37 cellular contexts compared by ENCODE assay signal in the genomic region with DNA sequence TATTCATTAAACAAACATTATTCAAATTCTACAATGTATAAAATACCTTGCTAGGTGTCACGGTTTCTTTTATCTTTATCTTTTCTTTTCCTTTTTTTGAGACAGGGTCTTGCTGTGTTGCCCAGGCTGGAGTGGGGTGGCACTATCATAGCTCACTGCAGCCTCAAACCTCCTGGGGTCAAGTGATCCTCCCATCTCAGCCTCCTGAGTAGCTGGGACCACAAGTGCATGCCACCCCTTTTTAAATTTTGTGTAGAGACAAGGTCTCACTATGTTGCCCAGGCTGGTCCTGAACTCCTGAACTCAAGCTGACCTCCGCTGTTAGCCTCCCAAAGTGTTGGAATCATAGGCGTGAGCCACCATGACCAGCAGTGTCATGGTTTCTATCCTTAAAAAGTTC. TPM values are rescaled to one million over a fixed set of nuclear protein-coding genes. Genes with fewer than 3 reads are reported as not detected.
"Had no signal": no experiment of that assay in that cellular context is flagged by ENCODE, and none has a peak within 500 bp of the region (broad histone marks: within the 10 kb centered on the region; RNA-seq: fewer than 3 reads in every experiment).

No MANE protein-coding gene starts in this region.

- DNase-seq: activated CD4-positive, alpha-beta T cell treated with anti-CD3 and anti-CD28 coated beads for 1 hour; activated CD4-positive, alpha-beta T cell treated with anti-CD3 and anti-CD28 coated beads for 48 hours; activated CD4-positive, alpha-beta T cell treated with anti-CD3 and anti-CD28 coated beads, Interleukin-2, amount 50 U/mL, for 1 hour; activated CD4-positive, alpha-beta T cell treated with anti-CD3 and anti-CD28 coated beads, Interleukin-2, amount 50 U/mL, for 48 hours; activated CD8-positive, alpha-beta memory T cell treated with anti-CD3 and anti-CD28 coated beads for 24 hours; activated CD8-positive, alpha-beta T cell treated with anti-CD3 and anti-CD28 coated beads for 36 hours; activated effector memory CD4-positive, alpha-beta T cell treated with anti-CD3 and anti-CD28 coated beads, Interleukin-2, amount 50 U/mL, for 16 hours; activated naive CD4-positive, alpha-beta T cell treated with anti-CD3 and anti-CD28 coated beads for 36 hours; activated naive CD8-positive, alpha-beta T cell treated with anti-CD3 and anti-CD28 coated beads for 36 hours; activated naive CD8-positive, alpha-beta T cell treated with anti-CD3 and anti-CD28 coated beads, Interleukin-2, amount 50 U/mL, for 24 hours; activated T-cell treated with anti-CD3 and anti-CD28 coated beads, Interleukin-2, amount 50 U/mL, for 4 hours; central memory CD4-positive, alpha-beta T cell; cerebellar nuclear complex; colonic mucosa; effector CD8-positive, alpha-beta T cell; esophagus squamous epithelium; foreskin melanocyte; heart right ventricle; T-helper 1 cell; T-helper 17 cell had no signal

- H3K27ac Mint-ChIP-seq: activated CD8-positive, alpha-beta T cell treated with anti-CD3 and anti-CD28 coated beads for 36 hours; activated naive CD4-positive, alpha-beta T cell treated with anti-CD3 and anti-CD28 coated beads for 36 hours; activated naive CD4-positive, alpha-beta T cell treated with anti-CD3 and anti-CD28 coated beads, Interleukin-2, amount 50 U/mL, for 24 hours; activated naive CD8-positive, alpha-beta T cell treated with anti-CD3 and anti-CD28 coated beads for 36 hours; activated naive CD8-positive, alpha-beta T cell treated with anti-CD3 and anti-CD28 coated beads, Interleukin-2, amount 50 U/mL, for 24 hours; activated T-helper 1 cell treated with anti-CD3 and anti-CD28 coated beads, Interleukin-12 subunit alpha, Interleukin-12 subunit beta, Interleukin-2, Interleukin-4 antibody, amounts not matched to agents 30 ng/mL and 10 ng/mL and 1 ng/mL, durations not matched to agents 14 hours and 24 hours and 36 hours; activated T-helper 2 cell treated with anti-CD3 and anti-CD28 coated beads, Interferon-gamma antibody, Interleukin-2, Interleukin-4, amounts not matched to agents 10 μg/mL and 5 μg/mL and 100 μg/mL, durations not matched to agents 14 hours and 24 hours and 36 hours; T-helper 17 cell had no signal

- H3K4me3 Mint-ChIP-seq: activated CD8-positive, alpha-beta T cell treated with anti-CD3 and anti-CD28 coated beads for 36 hours; activated naive CD4-positive, alpha-beta T cell treated with anti-CD3 and anti-CD28 coated beads for 36 hours; activated naive CD4-positive, alpha-beta T cell treated with anti-CD3 and anti-CD28 coated beads, Interleukin-2, amount 50 U/mL, for 24 hours; activated naive CD8-positive, alpha-beta T cell treated with anti-CD3 and anti-CD28 coated beads for 36 hours; activated naive CD8-positive, alpha-beta T cell treated with anti-CD3 and anti-CD28 coated beads, Interleukin-2, amount 50 U/mL, for 24 hours; activated T-cell treated with anti-CD3 and anti-CD28 coated beads, Interleukin-2, amount 50 U/mL, for 4 hours; activated T-helper 1 cell treated with anti-CD3 and anti-CD28 coated beads, Interleukin-12 subunit alpha, Interleukin-12 subunit beta, Interleukin-2, Interleukin-4 antibody, amounts not matched to agents 30 ng/mL and 10 ng/mL and 1 ng/mL, durations not matched to agents 14 hours and 24 hours and 36 hours; brain; T-helper 17 cell had no signal

- ATAC-seq: activated CD8-positive, alpha-beta T cell treated with anti-CD3 and anti-CD28 coated beads for 36 hours; activated naive CD8-positive, alpha-beta T cell treated with anti-CD3 and anti-CD28 coated beads, Interleukin-2, amount 50 U/mL, for 24 hours; activated T-cell treated with anti-CD3 and anti-CD28 coated beads, Interleukin-2, amount 50 U/mL, for 4 hours; gastroesophageal sphincter; heart right ventricle; T-helper 17 cell had no signal

- H3K4me3 ChIP-seq: ascending aorta, breast epithelium, cardiac muscle cell, colonic mucosa, esophagus squamous epithelium, gastroesophageal sphincter, heart right ventricle, hepatocyte had no signal

- H3K9me3 Mint-ChIP-seq: activated CD8-positive, alpha-beta T cell treated with anti-CD3 and anti-CD28 coated beads for 36 hours; activated naive CD4-positive, alpha-beta T cell treated with anti-CD3 and anti-CD28 coated beads for 36 hours; activated naive CD4-positive, alpha-beta T cell treated with anti-CD3 and anti-CD28 coated beads, Interleukin-2, amount 50 U/mL, for 24 hours; activated naive CD8-positive, alpha-beta T cell treated with anti-CD3 and anti-CD28 coated beads for 36 hours; activated naive CD8-positive, alpha-beta T cell treated with anti-CD3 and anti-CD28 coated beads, Interleukin-2, amount 50 U/mL, for 24 hours; activated T-cell treated with anti-CD3 and anti-CD28 coated beads, Interleukin-2, amount 50 U/mL, for 4 hours; activated T-helper 1 cell treated with anti-CD3 and anti-CD28 coated beads, Interleukin-12 subunit alpha, Interleukin-12 subunit beta, Interleukin-2, Interleukin-4 antibody, amounts not matched to agents 30 ng/mL and 10 ng/mL and 1 ng/mL, durations not matched to agents 14 hours and 24 hours and 36 hours; activated T-helper 2 cell treated with anti-CD3 and anti-CD28 coated beads, Interferon-gamma antibody, Interleukin-2, Interleukin-4, amounts not matched to agents 10 μg/mL and 5 μg/mL and 100 μg/mL, durations not matched to agents 14 hours and 24 hours and 36 hours had no signal

- H3K4me1 ChIP-seq: ascending aorta, breast epithelium, colonic mucosa, gastroesophageal sphincter, heart right ventricle had no signal

- H3K36me3 Mint-ChIP-seq: activated naive CD4-positive, alpha-beta T cell treated with anti-CD3 and anti-CD28 coated beads, Interleukin-2, amount 50 U/mL, for 24 hours; activated naive CD8-positive, alpha-beta T cell treated with anti-CD3 and anti-CD28 coated beads for 36 hours; brain had no signal

- H3K4me2 ChIP-seq: hepatocyte had no signal

- H3K36me3 ChIP-seq: ascending aorta, breast epithelium, cardiac muscle cell, colonic mucosa, esophagus squamous epithelium, gastroesophageal sphincter, heart right ventricle had no signal

- H3K79me2 ChIP-seq: hepatocyte had no signal

- H3K27me3 ChIP-seq: ascending aorta, colonic mucosa had no signal

- H3K9me3 ChIP-seq: ascending aorta, breast epithelium, colonic mucosa, esophagus squamous epithelium had no signal

- H2AFZ ChIP-seq: hepatocyte had no signal

- FAIRE-seq: endometrium had no signal

- H3K4me1 Mint-ChIP-seq: activated naive CD4-positive, alpha-beta T cell treated with anti-CD3 and anti-CD28 coated beads, Interleukin-2, amount 50 U/mL, for 24 hours; activated naive CD8-positive, alpha-beta T cell treated with anti-CD3 and anti-CD28 coated beads for 36 hours; activated naive CD8-positive, alpha-beta T cell treated with anti-CD3 and anti-CD28 coated beads, Interleukin-2, amount 50 U/mL, for 24 hours; brain; T-helper 17 cell had no signal

- H3K27ac ChIP-seq: ascending aorta, breast epithelium, cardiac muscle cell, colonic mucosa, epithelial cell of prostate, esophagus squamous epithelium, gastroesophageal sphincter, heart right ventricle, hepatocyte had no signal

RNA-seq across cellular contexts. Expression of a gene that starts 25.6 kb away (rescaled TPM):
- total RNA-seq: activated CD8-positive, alpha-beta T cell treated with anti-CD3 and anti-CD28 coated beads for 36 hours; activated naive CD4-positive, alpha-beta T cell treated with anti-CD3 and anti-CD28 coated beads for 36 hours; activated naive CD8-positive, alpha-beta T cell treated with anti-CD3 and anti-CD28 coated beads for 36 hours; activated T-cell treated with anti-CD3 and anti-CD28 coated beads, Interleukin-2, amount 50 U/mL, for 4 hours; activated T-helper 1 cell treated with anti-CD3 and anti-CD28 coated beads, Interleukin-12 subunit alpha, Interleukin-12 subunit beta, Interleukin-2, Interleukin-4 antibody, amounts not matched to agents 30 ng/mL and 10 ng/mL and 1 ng/mL, durations not matched to agents 14 hours and 24 hours and 36 hours; activated T-helper 2 cell treated with anti-CD3 and anti-CD28 coated beads, Interferon-gamma antibody, Interleukin-2, Interleukin-4, amounts not matched to agents 10 μg/mL and 5 μg/mL and 100 μg/mL, durations not matched to agents 14 hours and 24 hours and 36 hours; ascending aorta; cardiac muscle cell; dermis microvascular lymphatic vessel endothelial cell; endothelial cell of umbilical vein; esophagus squamous epithelium; fibroblast of lung; fibroblast of villous mesenchyme; gastroesophageal sphincter; glomerular endothelial cell; heart right ventricle had no signal
- polyA plus RNA-seq: cardiac muscle cell, endothelial cell of umbilical vein, esophagus, fibroblast of lung, heart right ventricle had no signal
